ENCODE assay signal across 1 cellular context in genomic region chr7:2520808-2521146, GRCh38.
TF ChIP-seq lines count a peak whose summit lies in the region.

No MANE protein-coding gene starts in this region.

TF ChIP-seq in HepG2, 621 proteins besides CTCF, POLR2A, EP300 and RAD21:
- no peak for TF ChIP-seq SP4 (CRISPR knock-in tag; IDR thresholded peaks at IDR 0.05)
- no peak for TF ChIP-seq ASH2L (IDR thresholded peaks at IDR 0.05; ENCODE audit: insufficient read length, low read depth, low read length)
- TF ChIP-seq ZNF569 (CRISPR knock-in tag; IDR thresholded peaks at IDR 0.05; ENCODE audit: borderline replicate concordance) = no peak
- TF ChIP-seq THAP9 (CRISPR knock-in tag; IDR thresholded peaks at IDR 0.05; ENCODE audit: borderline replicate concordance) = no peak
- no peak for TF ChIP-seq JUNB (CRISPR knock-in tag; IDR thresholded peaks at IDR 0.05; ENCODE audit: borderline replicate concordance)
- no peak for TF ChIP-seq IRF1 (CRISPR knock-in tag; IDR thresholded peaks at IDR 0.05; ENCODE audit: low read depth)
- no peak for TF ChIP-seq FLYWCH1 (CRISPR knock-in tag; IDR thresholded peaks at IDR 0.05)
- TF ChIP-seq ZMYM3 (CRISPR knock-in tag; IDR thresholded peaks at IDR 0.05) = no peak
- TF ChIP-seq ZHX2 (IDR thresholded peaks at IDR 0.05; ENCODE audit: low read depth) = no peak
- TF ChIP-seq ZHX2 (CRISPR knock-in tag; IDR thresholded peaks at IDR 0.05; ENCODE audit: borderline replicate concordance) = no peak
- TF ChIP-seq ZNF431 (CRISPR knock-in tag; IDR thresholded peaks at IDR 0.05; ENCODE audit: borderline replicate concordance, low read depth) = no peak
- TF ChIP-seq ZFP62 (CRISPR knock-in tag; IDR thresholded peaks at IDR 0.05) = no peak
- no peak for TF ChIP-seq SNAI1 (CRISPR knock-in tag; IDR thresholded peaks at IDR 0.05; ENCODE audit: borderline replicate concordance)
- no peak for TF ChIP-seq ZFY (CRISPR knock-in tag; IDR thresholded peaks at IDR 0.05)
- no peak for TF ChIP-seq ZBTB8A (CRISPR knock-in tag; IDR thresholded peaks at IDR 0.05; ENCODE audit: borderline replicate concordance, low read depth)
- no peak for TF ChIP-seq ZNF121 (CRISPR knock-in tag; IDR thresholded peaks at IDR 0.05)
- TF ChIP-seq NFE2L1 (CRISPR knock-in tag; IDR thresholded peaks at IDR 0.05; ENCODE audit: borderline replicate concordance) = no peak
- TF ChIP-seq EED (CRISPR knock-in tag; IDR thresholded peaks at IDR 0.05) = no peak
- no peak for TF ChIP-seq ZBTB33 (CRISPR knock-in tag; IDR thresholded peaks at IDR 0.05)
- TF ChIP-seq ZNF317 (CRISPR knock-in tag; IDR thresholded peaks at IDR 0.05) = no peak
